7 cellular contexts compared by ENCODE assay signal in genomic region chrX:41085883-41086626, GRCh38. TPM values are rescaled to one million over a fixed set of nuclear protein-coding genes. Genes with fewer than 3 reads are reported as not detected.
DNase-seq lines count a peak whose midpoint lies in the region; ATAC-seq and TF ChIP-seq lines count a peak whose summit lies in the region.

No MANE protein-coding gene starts in this region.

- H3K27me3 ChIP-seq in OCI-LY1 (ENCODE audit: insufficient read depth, low read length): no peaks in the 10 kb centered on the region
- no peaks in the 10 kb centered on the region for H3K27me3 ChIP-seq in suprapubic skin

- no peak overlapping the region for H2AFZ ChIP-seq in OCI-LY1 (ENCODE audit: low read length)

- peak overlapping the region; percentile 90 for H3K4me3 Mint-ChIP-seq in nephron progenitor cell

- H3K27ac ChIP-seq in OCI-LY1 (ENCODE audit: low read depth, low read length, poor library complexity, severe bottlenecking) (peak overlapping the region; percentile 84), suprapubic skin (peak overlapping the region; percentile 94)

- H3K4me3 ChIP-seq in GM12875 (ENCODE audit: low read depth, low read length) (peak overlapping the region; percentile 95), OCI-LY1 (ENCODE audit: low read depth, low read length, poor library complexity, severe bottlenecking) (peak overlapping the region; percentile 92), fibroblast of pulmonary artery (replicated peaks; ENCODE audit: low read depth, low read length) (peak overlapping the region; percentile 79), suprapubic skin (peak overlapping the region; percentile 83)

- peak overlapping the region; percentile 93 for H3K4me2 ChIP-seq in OCI-LY1 (ENCODE audit: low read length)

- no peaks in the 10 kb centered on the region for H3K9me2 ChIP-seq in OCI-LY1 (ENCODE audit: low read depth, low read length)

- H3K79me2 ChIP-seq in OCI-LY1 (ENCODE audit: insufficient read depth, low read length): peaks cover 51% of the 10 kb centered on the region

- peaks cover 9% of the 10 kb centered on the region; the same call in 1 of the 2 replicates for H3K36me3 ChIP-seq in OCI-LY1 (ENCODE audit: insufficient read depth, low read length)
- no peaks in the 10 kb centered on the region for H3K36me3 ChIP-seq in suprapubic skin

- H3K4me1 ChIP-seq in OCI-LY1 (ENCODE audit: insufficient read depth, low read length, severe bottlenecking) (peaks cover 51% of the 10 kb centered on the region), suprapubic skin (peaks cover 22% of the 10 kb centered on the region)

- TF ChIP-seq CTCF in GM12875 (IDR thresholded peaks at IDR 0.05; ENCODE audit: borderline replicate concordance, insufficient read depth, low read depth, low read length) (no peak), OCI-LY1 (IDR thresholded peaks at IDR 0.05; ENCODE audit: low read length) (no peak), fibroblast of pulmonary artery (IDR thresholded peaks at IDR 0.05; ENCODE audit: low read length, missing control alignments) (no peak), nephron progenitor cell (IDR thresholded peaks at IDR 0.05) (no peak), suprapubic skin (IDR thresholded peaks at IDR 0.05) (no peak)

- no peaks in the 10 kb centered on the region for H3K9me3 ChIP-seq in OCI-LY1 (ENCODE audit: low read length)
- no peaks in the 10 kb centered on the region for H3K9me3 ChIP-seq in suprapubic skin

- no peaks in the 10 kb centered on the region for H4K20me1 ChIP-seq in OCI-LY1 (ENCODE audit: insufficient read depth, low read length)

- H3K36me3 Mint-ChIP-seq in nephron progenitor cell (ENCODE audit: low read depth): peaks cover 5% of the 10 kb centered on the region

- peak; percentile 11 for ATAC-seq in HG02588 (IDR thresholded peaks at IDR 0.05; ENCODE audit: unreplicated experiment)

- peaks cover 43% of the 10 kb centered on the region for H3K4me1 Mint-ChIP-seq in nephron progenitor cell

- no peaks in the 10 kb centered on the region for H3K27me3 Mint-ChIP-seq in nephron progenitor cell (ENCODE audit: low read depth, poor library complexity)

- peaks cover 19% of the 10 kb centered on the region for H3K9me3 Mint-ChIP-seq in nephron progenitor cell

- H3F3A ChIP-seq in OCI-LY1 (ENCODE audit: insufficient read depth, low read length): no peaks in the 10 kb centered on the region

- peak overlapping the region; percentile 83 for H3K27ac Mint-ChIP-seq in nephron progenitor cell

- H3K9ac ChIP-seq in OCI-LY1 (ENCODE audit: low read length): peak overlapping the region; percentile 97

- 0% methylated on average over 23 of the region's 71 CpGs for WGBS in suprapubic skin

- peak; percentile 28 for DNase-seq in activated T-helper 9 cell treated with anti-CD3 and anti-CD28 coated beads, Interleukin-2, amount 50 U/mL, for 16 hours (ENCODE audit: low read depth)
- DNase-seq in fibroblast of pulmonary artery (ENCODE audit: low read depth) (peak; percentile 52), nephron progenitor cell (peak; percentile 57), suprapubic skin (ENCODE audit: low spot score in 2 of 2) (peak; percentile 80 to 84)

- TF ChIP-seq EP300 in suprapubic skin (IDR thresholded peaks at IDR 0.05): no peak

- TF ChIP-seq POLR2A in suprapubic skin (IDR thresholded peaks at IDR 0.05): no peak

RNA-seq across cellular contexts. Expression of gene USP9X, which starts 0.8 kb away (rescaled TPM):
- total RNA-seq in suprapubic skin: 10 to 100 TPM; 57.2 to 85.9 (median 65.2) TPM

Comparison
In these comparisons a context has a peak if more than half of its experiments do, and no peak if none do; other contexts are left out.
1. Peak in every context shown above with its lines: DNase-seq, ATAC-seq, H3K4me3 ChIP-seq and H3K27ac ChIP-seq.
2. DNase-seq: peak in every context shown above with its lines; median percentile 82 in suprapubic skin; 57 in nephron progenitor cell; 52 in fibroblast of pulmonary artery; 28 in activated T-helper 9 cell treated with anti-CD3 and anti-CD28 coated beads, Interleukin-2, amount 50 U/mL, for 16 hours.